In the genomic region with DNA sequence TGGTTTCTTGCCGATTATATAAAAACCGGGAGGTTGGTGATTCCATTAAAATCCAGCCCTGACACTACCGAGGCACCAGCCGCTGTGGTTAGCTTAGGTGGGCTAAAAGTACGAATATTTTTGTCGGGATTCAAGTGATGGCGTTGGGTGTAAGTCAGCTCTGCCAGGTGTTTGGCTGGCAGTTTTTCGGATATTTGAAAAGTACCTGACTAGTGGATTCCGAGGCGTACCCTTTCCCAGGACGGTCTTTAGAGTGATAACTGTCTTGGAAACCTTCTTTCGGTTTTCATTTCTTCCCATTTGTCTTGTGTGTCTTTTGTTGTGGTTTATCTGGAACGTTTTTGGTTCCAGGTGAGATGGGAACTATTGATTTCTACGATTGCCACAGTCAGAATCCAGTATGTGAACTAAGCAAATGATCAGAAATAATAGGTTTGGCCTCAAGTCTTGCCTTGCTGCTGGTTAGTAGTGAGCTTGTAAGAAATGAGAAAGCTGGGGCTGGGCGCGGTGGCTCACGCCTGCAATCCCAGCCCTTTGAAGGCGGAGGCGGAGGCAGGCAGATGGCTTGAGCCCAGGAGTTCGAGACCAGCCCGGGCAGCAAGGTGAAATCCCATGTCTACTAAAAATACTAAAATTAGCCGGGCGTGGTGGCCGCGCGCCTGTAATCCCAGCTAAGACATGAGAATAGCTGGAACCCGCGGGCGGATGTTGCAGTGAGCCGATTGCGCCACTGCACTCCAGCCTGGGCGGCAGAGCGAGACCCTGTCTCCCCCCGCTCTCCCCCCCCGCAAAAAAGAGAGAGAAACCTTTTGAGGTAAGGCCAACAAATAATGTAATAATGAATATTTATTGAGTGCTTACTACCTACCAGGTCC, we compare ENCODE assay signal across 8 cellular contexts. TPM values are rescaled to one million over a fixed set of nuclear protein-coding genes. Genes with fewer than 3 reads are reported as not detected.
DNase-seq lines count a peak whose midpoint lies in the region; ATAC-seq and TF ChIP-seq lines count a peak whose summit lies in the region.

No MANE protein-coding gene starts in this region.

- WGBS in prostate gland = 3% methylated on average over 35 of the region's 35 CpGs

- POLR2A ChIA-PET in Panc1 (lab: Charles Lee) = interaction anchor here (0.6 kb wide), 1 partner anchor 40 kb away, joined by 3 read pairs; a partner anchor contains a TSS

- no peak for ATAC-seq in Panc1
- peak; percentile 7 for ATAC-seq in left ventricle myocardium superior
- no peak for ATAC-seq in HG03460 (IDR thresholded peaks at IDR 0.05; ENCODE audit: unreplicated experiment)
- no peak for ATAC-seq in GM19328 (IDR thresholded peaks at IDR 0.05; ENCODE audit: unreplicated experiment)

- peak; percentile 37 for TF ChIP-seq POLR2A in prostate gland (IDR thresholded peaks at IDR 0.05)

- in situ Hi-C loops in Panc1 (cut with HindIII; ENCODE audit: low pct_unique_long_range_greater_than_20kb, low sequenced_read_pairs) = no loop called here

- H3K27ac ChIP-seq in Panc1 (ENCODE audit: low read length) = peak overlapping the region; percentile 78
- peak overlapping the region; percentile 92 for H3K27ac ChIP-seq in prostate gland

- H3K4me3 ChIP-seq in Panc1 (ENCODE audit: low read depth in 2 of 2, low read length in 2 of 2) (peak overlapping the region; percentile 67 to 86), adipocyte (ENCODE audit: low read length) (peak overlapping the region; percentile 97), prostate gland (peak overlapping the region; percentile 65 to 81)

- H3K9me3 ChIP-seq in Panc1 (ENCODE audit: control insufficient read depth, insufficient read depth, low read depth, low read length) (no peaks in the 10 kb centered on the region), adipocyte (ENCODE audit: control insufficient read depth, low read length) (no peaks in the 10 kb centered on the region), prostate gland (no peaks in the 10 kb centered on the region)

- CTCF ChIA-PET in Panc1 (lab: Charles Lee) = interaction anchor here (0.6 kb wide), 1 partner anchor 106 kb away, joined by 7 read pairs; no protein-coding TSS in a partner anchor

- TF ChIP-seq CTCF in Panc1 (IDR thresholded peaks at IDR 0.05) (no peak), prostate gland (IDR thresholded peaks at IDR 0.05) (peak in 1 of 4 experiments; percentile 18)

- intact Hi-C loops in Panc1 (cut with micrococcal nuclease; ENCODE audit: unreplicated experiment) (no loop called here), left ventricle myocardium superior (cut with micrococcal nuclease) (no loop called here), prostate gland (cut with DNase I) (no loop called here)

- H3K9ac ChIP-seq in adipocyte (ENCODE audit: low read length) = peak overlapping the region; percentile 92

- peaks cover 23% of the 10 kb centered on the region for H3K4me1 ChIP-seq in Panc1 (ENCODE audit: control insufficient read depth, insufficient read depth, low read length)
- peaks cover 33% of the 10 kb centered on the region for H3K4me1 ChIP-seq in adipocyte (ENCODE audit: control insufficient read depth, insufficient read depth, low read length)
- H3K4me1 ChIP-seq in prostate gland (replicated peaks) = peaks cover 7% of the 10 kb centered on the region

- BruUV-seq in Panc1 (replicated peaks; lab: Mats Ljungman, UMichigan) = no TSS peak

- H3K36me3 ChIP-seq in Panc1 (ENCODE audit: control insufficient read depth, insufficient read depth, low read length) = no peaks in the 10 kb centered on the region
- no peaks in the 10 kb centered on the region for H3K36me3 ChIP-seq in adipocyte (ENCODE audit: control insufficient read depth, insufficient read depth, low read length, severe bottlenecking)
- H3K36me3 ChIP-seq in prostate gland = no peaks in the 10 kb centered on the region

- no peaks in the 10 kb centered on the region for H3K27me3 ChIP-seq in Panc1 (ENCODE audit: control insufficient read depth, insufficient read depth, low read length)
- H3K27me3 ChIP-seq in adipocyte (replicated peaks; ENCODE audit: control insufficient read depth, insufficient read depth, low read length) = no peaks in the 10 kb centered on the region
- no peaks in the 10 kb centered on the region for H3K27me3 ChIP-seq in prostate gland (replicated peaks; ENCODE audit: insufficient read depth)

- DNase-seq in SKM-1 treated with dmso at 0.1 percent for 144 hours (lab: John Stamatoyannopoulos, UW; ENCODE audit: unreplicated experiment) (peak; percentile 22), SKM-1 (lab: John Stamatoyannopoulos, UW; ENCODE audit: unreplicated experiment) (no peak), Panc1 (ENCODE audit: low read depth, low spot score) (no peak), adipocyte (ENCODE audit: low read depth) (peak; percentile 55), left ventricle myocardium superior (peak; percentile 76), prostate gland (ENCODE audit: low spot score) (peak; percentile 23)

RNA-seq across cellular contexts. Expression of a gene that starts 1.4 kb away (rescaled TPM):
- total RNA-seq in Panc1 (2021; ENCODE audit: unreplicated experiment) = 77.8 TPM
- 49.7 TPM for polyA plus RNA-seq in Panc1 (2012; ENCODE audit: insufficient read length)
- total RNA-seq in left ventricle myocardium superior = 71.8 TPM
- total RNA-seq in prostate gland = 10 to 100 TPM; 27.7 to 69.5 TPM

RNA-seq across cellular contexts. Expression of a gene that starts 14.4 kb away (rescaled TPM):
- 37.9 TPM for total RNA-seq in Panc1 (2021; ENCODE audit: unreplicated experiment)
- polyA plus RNA-seq in Panc1 (2012; ENCODE audit: insufficient read length) = 19.8 TPM
- total RNA-seq in left ventricle myocardium superior = 17.8 TPM
- total RNA-seq in prostate gland = 100 to 1,000 TPM in 1 of 2 donors, 10 to 100 TPM in 1; 32.2 to 121 TPM

RNA-seq across cellular contexts. Expression of a gene that starts 40.0 kb away (rescaled TPM):
- total RNA-seq in Panc1 (2021; ENCODE audit: unreplicated experiment) (75.8 TPM), left ventricle myocardium superior (19.8 TPM), prostate gland (100 to 1,000 TPM in 1 of 2 donors, 10 to 100 TPM in 1; 31.6 to 114 TPM)
- polyA plus RNA-seq in Panc1 (2012; ENCODE audit: insufficient read length) = 26.9 TPM

Comparison
In these comparisons a context has a peak if more than half of its experiments do, and no peak if none do; other contexts are left out.
1. DNase-seq: peak in SKM-1 treated with dmso at 0.1 percent for 144 hours (single experiment), adipocyte (single experiment), left ventricle myocardium superior (single experiment) and prostate gland (single experiment); none in SKM-1 (single experiment) and Panc1 (single experiment).
2. Peak in every context shown above with its lines, with median percentiles within 50 percentile points of each other: H3K4me3 ChIP-seq.